8 cellular contexts compared by ENCODE assay signal in genomic region chr15:50181983-50182232, GRCh38. TPM values are rescaled to one million over a fixed set of nuclear protein-coding genes. Genes with fewer than 3 reads are reported as not detected.
DNase-seq lines count a peak whose midpoint lies in the region; ATAC-seq and TF ChIP-seq lines count a peak whose summit lies in the region.

Gene SLC27A2, plus strand, starts transcription at chr15:50182196. Its CDS starts 232 bp downstream, at chr15:50182428.

- peaks cover 14% of the 10 kb centered on the region for H3K4me1 ChIP-seq in mucosa of descending colon (ENCODE audit: low read depth)

- no peak within 1 kb of the TSS for H3K27ac ChIP-seq in coronary artery

- intact Hi-C loops in mucosa of descending colon (cut with DNase I, micrococcal nuclease) = no loop called here

- no peaks in the 10 kb centered on the region for H3K36me3 ChIP-seq in mucosa of descending colon (ENCODE audit: low read depth)

- no peak for TF ChIP-seq CTCF in coronary artery (IDR thresholded peaks at IDR 0.05)
- TF ChIP-seq CTCF in mucosa of descending colon (IDR thresholded peaks at IDR 0.05) = peak; percentile 38

- peak; percentile 60 for ATAC-seq in HG02571 (IDR thresholded peaks at IDR 0.05; ENCODE audit: unreplicated experiment)
- ATAC-seq in mucosa of descending colon = peak; percentile 89
- ATAC-seq in HG03159 (IDR thresholded peaks at IDR 0.05; ENCODE audit: unreplicated experiment) = no peak
- no peak for ATAC-seq in GM19467 (IDR thresholded peaks at IDR 0.05; ENCODE audit: unreplicated experiment)

- no peaks in the 10 kb centered on the region for H3K9me3 ChIP-seq in mucosa of descending colon

- H3K4me3 ChIP-seq in coronary artery = peak within 1 kb of the TSS; percentile 73
- peak within 1 kb of the TSS; percentile 51 for H3K4me3 ChIP-seq in mucosa of descending colon

- peak; percentile 78 for DNase-seq in NCI-H2171 treated with DMSO at 0.1 percent for 48 hours (lab: John Stamatoyannopoulos, UW)
- DNase-seq in NCI-H2171 (lab: John Stamatoyannopoulos, UW) = no peak
- peak; percentile 73 for DNase-seq in NCI-H748 (lab: John Stamatoyannopoulos, UW; ENCODE audit: unreplicated experiment)
- no peak for DNase-seq in coronary artery (ENCODE audit: low spot score)
- peak in 2 of 3 donors; percentile 68 to 76 for DNase-seq in mucosa of descending colon

RNA-seq across cellular contexts. Expression of gene SLC27A2, which starts in this region (rescaled TPM):
- total RNA-seq in mucosa of descending colon = 10 to 100 TPM; 14.8 to 27.9 (median 27.8) TPM

Comparison
In these comparisons a context has a peak if more than half of its experiments do, and no peak if none do; other contexts are left out.
1. DNase-seq: peak in NCI-H2171 treated with DMSO at 0.1 percent for 48 hours (single experiment), NCI-H748 (single experiment) and mucosa of descending colon (2 of 3); none in NCI-H2171 (single experiment) and coronary artery (single experiment).
2. ATAC-seq: peak in HG02571 (single experiment) and mucosa of descending colon (single experiment); none in HG03159 (single experiment) and GM19467 (single experiment).